8 cellular contexts compared by ENCODE assay signal in genomic region chr3:27134165-27134796, GRCh38.
DNase-seq lines count a peak whose midpoint lies in the region; ATAC-seq and TF ChIP-seq lines count a peak whose summit lies in the region.

No MANE protein-coding gene starts in this region.

- H3F3A ChIP-seq in OCI-LY1 (ENCODE audit: insufficient read depth, low read length) (no peaks in the 10 kb centered on the region), neural progenitor cell (ENCODE audit: low read depth) (no peaks in the 10 kb centered on the region)

- TF ChIP-seq CTCF in OCI-LY1 (IDR thresholded peaks at IDR 0.05; ENCODE audit: low read length), result peak; percentile 74
- TF ChIP-seq CTCF in fibroblast of pulmonary artery (IDR thresholded peaks at IDR 0.05; ENCODE audit: low read length, missing control alignments), result peak; percentile 97
- TF ChIP-seq CTCF in neural progenitor cell (IDR thresholded peaks at IDR 0.05), result peak; percentile 87

- H3K79me2 ChIP-seq in OCI-LY1 (ENCODE audit: insufficient read depth, low read length) (no peaks in the 10 kb centered on the region), neural progenitor cell (ENCODE audit: low read depth) (no peaks in the 10 kb centered on the region)

- DNase-seq in Caki2 (ENCODE audit: low read depth), result peak; percentile 50
- peak; percentile 56 for DNase-seq in activated T-cell treated with anti-CD3 and anti-CD28 coated beads, Interleukin-2, amount 50 U/mL, for 1 hour
- peak; percentile 79 for DNase-seq in fibroblast of pulmonary artery (ENCODE audit: low read depth)
- DNase-seq in neural progenitor cell (ENCODE audit: low spot score), result peak; percentile 78
- peak; percentile 36 for DNase-seq in stromal cell of bone marrow (ENCODE audit: low read depth)

- in situ Hi-C loops in Caki2 (cut with HindIII; ENCODE audit: low pct_unique_long_range_greater_than_20kb, low sequenced_read_pairs), result no loop called here

- no peaks in the 10 kb centered on the region for H3K36me3 ChIP-seq in OCI-LY1 (ENCODE audit: insufficient read depth, low read length)
- H3K36me3 ChIP-seq in neural progenitor cell, result no peaks in the 10 kb centered on the region

- H3K4me3 ChIP-seq in OCI-LY1 (ENCODE audit: low read depth, low read length, poor library complexity, severe bottlenecking) (no peak overlapping the region), fibroblast of pulmonary artery (replicated peaks; ENCODE audit: low read depth, low read length) (no peak overlapping the region), neural progenitor cell (no peak overlapping the region)

- H3K4me1 Mint-ChIP-seq in neural progenitor cell, result no peaks in the 10 kb centered on the region

- peak; percentile 97 for ATAC-seq in GM19397 (IDR thresholded peaks at IDR 0.05; ENCODE audit: unreplicated experiment)
- ATAC-seq in HG03442 (IDR thresholded peaks at IDR 0.05; ENCODE audit: unreplicated experiment), result peak; percentile 98

- H4K20me1 ChIP-seq in OCI-LY1 (ENCODE audit: insufficient read depth, low read length), result no peaks in the 10 kb centered on the region
- no peaks in the 10 kb centered on the region for H4K20me1 ChIP-seq in neural progenitor cell (ENCODE audit: low read depth)

- H3K9me2 ChIP-seq in OCI-LY1 (ENCODE audit: low read depth, low read length), result no peaks in the 10 kb centered on the region

- H3K4me3 Mint-ChIP-seq in neural progenitor cell, result no peak overlapping the region

- no peak overlapping the region for H3K27ac Mint-ChIP-seq in neural progenitor cell

- no peak overlapping the region for H3K9ac ChIP-seq in OCI-LY1 (ENCODE audit: low read length)
- no peak overlapping the region for H3K9ac ChIP-seq in neural progenitor cell

- no peak overlapping the region for H3K4me2 ChIP-seq in OCI-LY1 (ENCODE audit: low read length)
- no peak overlapping the region for H3K4me2 ChIP-seq in neural progenitor cell

- H3K9me3 Mint-ChIP-seq in neural progenitor cell, result peaks cover 2% of the 10 kb centered on the region

- no peak overlapping the region for H2AFZ ChIP-seq in OCI-LY1 (ENCODE audit: low read length)
- no peak overlapping the region for H2AFZ ChIP-seq in neural progenitor cell (replicated peaks)

- H3K9me3 ChIP-seq in OCI-LY1 (ENCODE audit: low read length) (no peaks in the 10 kb centered on the region), neural progenitor cell (ENCODE audit: low read depth) (no peaks in the 10 kb centered on the region)

- H3K27ac ChIP-seq in OCI-LY1 (ENCODE audit: low read depth, low read length, poor library complexity, severe bottlenecking) (no peak overlapping the region), neural progenitor cell (no peak overlapping the region)

- H3K27me3 Mint-ChIP-seq in neural progenitor cell (ENCODE audit: insufficient read depth, low read depth), result no peaks in the 10 kb centered on the region

- no peaks in the 10 kb centered on the region for H3K36me3 Mint-ChIP-seq in neural progenitor cell

- H3K27me3 ChIP-seq in OCI-LY1 (ENCODE audit: insufficient read depth, low read length) (no peaks in the 10 kb centered on the region), neural progenitor cell (no peaks in the 10 kb centered on the region)

- H3K4me1 ChIP-seq in OCI-LY1 (ENCODE audit: insufficient read depth, low read length, severe bottlenecking) (no peaks in the 10 kb centered on the region), neural progenitor cell (no peaks in the 10 kb centered on the region)
